In the genomic region with DNA sequence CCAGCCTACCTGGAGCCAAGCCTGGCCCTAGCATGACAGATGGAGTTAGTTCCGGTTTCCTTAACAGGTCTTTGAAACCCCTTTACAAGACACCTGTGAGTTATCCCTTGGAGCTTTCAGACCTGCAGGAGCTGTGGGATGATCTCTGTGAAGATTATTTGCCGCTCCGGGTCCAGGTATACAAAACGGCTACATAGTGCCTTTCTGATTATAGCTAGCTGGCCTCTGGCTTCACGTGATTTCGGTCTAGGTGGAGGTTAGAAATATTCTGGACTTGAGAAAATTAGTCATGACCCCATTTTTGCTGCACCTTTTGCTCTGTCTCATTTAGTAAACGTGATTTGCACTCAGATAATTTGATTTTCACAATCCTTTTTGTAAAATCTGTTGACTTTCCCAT, we compare ENCODE assay signal across 8 cellular contexts.
DNase-seq lines count a peak whose midpoint lies in the region; ATAC-seq and TF ChIP-seq lines count a peak whose summit lies in the region.
"Not testable (repeated sequence)": the region's sequence is repeated elsewhere in the genome, so short reads cannot be mapped to it uniquely, and the experiment has no call there.

No MANE protein-coding gene starts in this region.

- H3K23ac ChIP-seq in IMR-90 (ENCODE audit: low read depth, low read length), result not testable (repeated sequence)

- H2AFZ ChIP-seq in IMR-90 (replicated peaks; ENCODE audit: low read length, poor library complexity), result not testable (repeated sequence)

- H3K18ac ChIP-seq in IMR-90 (ENCODE audit: low read depth, low read length), result not testable (repeated sequence)

- H2AK9ac ChIP-seq in IMR-90 (replicated peaks; ENCODE audit: low read depth, low read length, poor library complexity), result not testable (repeated sequence)

- H3K27ac ChIP-seq in BLaER1; IMR-90 (ENCODE audit: insufficient read depth, low read length); SK-N-MC: not testable (repeated sequence)
- peak overlapping the region in 1 of 59 donors; percentile 16 for H3K27ac ChIP-seq in dorsolateral prefrontal cortex
- peak overlapping the region; percentile 74 for H3K27ac ChIP-seq in subcutaneous abdominal adipose tissue (ENCODE audit: low read depth, low read length)

- WGBS in IMR-90 (ENCODE audit: extremely low coverage in 2 of 2, insufficient read length in 1 of 2), 2 experiments, result 20% methylated on average over 2 of the region's 7 CpGs; no CpG with 5 or more reads in 1 of the 2 experiments

- H3K56ac ChIP-seq in IMR-90 (ENCODE audit: extremely low read depth, insufficient read depth, low read length), result not testable (repeated sequence)

- not testable (repeated sequence) for TF ChIP-seq CTCF in IMR-90 (conservative IDR thresholded peaks at IDR 0.05; ENCODE audit: low read depth, low read length); dorsolateral prefrontal cortex (IDR thresholded peaks at IDR 0.05 in 54 of 56, conservative IDR thresholded peaks at IDR 0.05 in 2 of 56; ENCODE audit: low read depth in 1 of 56, partially characterized antibody in 56 of 56); nephron progenitor cell (IDR thresholded peaks at IDR 0.05)

- not testable (repeated sequence) for H3K14ac ChIP-seq in IMR-90 (replicated peaks; ENCODE audit: low read depth, low read length)

- in situ Hi-C loops in IMR-90 (cut with MboI; ENCODE audit: low sequenced_read_pairs), result not testable (repeated sequence)

- H3K27ac Mint-ChIP-seq in activated naive CD4-positive, alpha-beta T cell treated with anti-CD3 and anti-CD28 coated beads, Interleukin-2, amount 10 ng/mL, durations not matched to agents 7 days and 5 days; nephron progenitor cell: not testable (repeated sequence)

- not testable (repeated sequence) for H3K9me3 ChIP-seq in BLaER1; IMR-90 (ENCODE audit: control insufficient read depth, insufficient read depth, low read length); SK-N-MC (ENCODE audit: low read depth, low read length); subcutaneous abdominal adipose tissue (ENCODE audit: control insufficient read depth in 5 of 5, low read length in 5 of 5)

- intact Hi-C loops in IMR-90 (cut with micrococcal nuclease); dorsolateral prefrontal cortex (cut with DNase I): not testable (repeated sequence)

- H3K9ac ChIP-seq in BLaER1, result not testable (repeated sequence)
- H3K9ac ChIP-seq in IMR-90 (ENCODE audit: low read depth, low read length) (0 out of 2 replicates have a peak overlapping the region, but pooled peaks have one; percentile 11), SK-N-MC (ENCODE audit: insufficient read length) (peak overlapping the region; percentile 29), subcutaneous abdominal adipose tissue (ENCODE audit: low read length in 5 of 5) (peak overlapping the region in 1 of 5 donors; percentile 60)

- H3K36me3 Mint-ChIP-seq in activated naive CD4-positive, alpha-beta T cell treated with anti-CD3 and anti-CD28 coated beads, Interleukin-2, amount 10 ng/mL, durations not matched to agents 7 days and 5 days; nephron progenitor cell (ENCODE audit: low read depth): not testable (repeated sequence)

- POLR2A ChIA-PET in IMR-90 (lab: Charles Lee; ENCODE audit: unreplicated experiment), result not testable (repeated sequence)

- H3K4me2 ChIP-seq in BLaER1, result peak overlapping the region; percentile 84
- H3K4me2 ChIP-seq in IMR-90 (ENCODE audit: low read depth, low read length), result peak overlapping the region; percentile 80

- not testable (repeated sequence) for H2BK5ac ChIP-seq in IMR-90 (ENCODE audit: low read depth, low read length, poor library complexity, severe bottlenecking)

- not testable (repeated sequence) for H3K27me3 ChIP-seq in BLaER1; IMR-90 (ENCODE audit: control insufficient read depth, insufficient read depth, low read length); dorsolateral prefrontal cortex; subcutaneous abdominal adipose tissue (ENCODE audit: control insufficient read depth in 5 of 5, insufficient read depth in 4 of 5, low read length in 5 of 5)

- not testable (repeated sequence) for H4K8ac ChIP-seq in IMR-90 (ENCODE audit: low read depth in 2 of 2, low read length in 2 of 2)

- not testable (repeated sequence) for H4K91ac ChIP-seq in IMR-90 (ENCODE audit: insufficient read depth, low read depth, low read length)

- not testable (repeated sequence) for H3K4ac ChIP-seq in IMR-90 (ENCODE audit: low read depth, low read length)

- not testable (repeated sequence) for ATAC-seq in IMR-90 (ENCODE audit: low read depth)

- H4K20me1 ChIP-seq in BLaER1; IMR-90 (ENCODE audit: insufficient read depth, low read length): not testable (repeated sequence)

- not testable (repeated sequence) for H3K4me3 ChIP-seq in BLaER1
- peak overlapping the region; percentile 46 for H3K4me3 ChIP-seq in IMR-90 (ENCODE audit: insufficient read depth, low read depth, low read length)
- H3K4me3 ChIP-seq in SK-N-MC, result peak overlapping the region; percentile 78
- H3K4me3 ChIP-seq in dorsolateral prefrontal cortex, result peak overlapping the region; percentile 21 to 81 (median 64)
- peak overlapping the region; percentile 1 for H3K4me3 ChIP-seq in iPS-11a (ENCODE audit: low read depth, low read length)
- peak overlapping the region; percentile 26 to 69 (median 40) for H3K4me3 ChIP-seq in subcutaneous abdominal adipose tissue (ENCODE audit: low read depth in 1 of 5, low read length in 5 of 5)

- not testable (repeated sequence) for H3K79me1 ChIP-seq in IMR-90 (ENCODE audit: low read depth in 1 of 2, low read length in 2 of 2)

- H3K4me3 Mint-ChIP-seq in activated naive CD4-positive, alpha-beta T cell treated with anti-CD3 and anti-CD28 coated beads, Interleukin-2, amount 10 ng/mL, durations not matched to agents 7 days and 5 days, result peak overlapping the region; percentile 76
- peak overlapping the region; percentile 67 for H3K4me3 Mint-ChIP-seq in nephron progenitor cell

- H3K9me3 Mint-ChIP-seq in activated naive CD4-positive, alpha-beta T cell treated with anti-CD3 and anti-CD28 coated beads, Interleukin-2, amount 10 ng/mL, durations not matched to agents 7 days and 5 days; nephron progenitor cell: not testable (repeated sequence)

- not testable (repeated sequence) for TF ChIP-seq RAD21 in IMR-90 (IDR thresholded peaks at IDR 0.05; ENCODE audit: low read length)

- H3K4me1 Mint-ChIP-seq in activated naive CD4-positive, alpha-beta T cell treated with anti-CD3 and anti-CD28 coated beads, Interleukin-2, amount 10 ng/mL, durations not matched to agents 7 days and 5 days, result peaks cover 16% of the 10 kb centered on the region
- peaks cover 11% of the 10 kb centered on the region for H3K4me1 Mint-ChIP-seq in nephron progenitor cell

- TF ChIP-seq POLR2A in IMR-90 (IDR thresholded peaks at IDR 0.05; ENCODE audit: low read depth, low read length), result not testable (repeated sequence)

- not testable (repeated sequence) for H3K27me3 Mint-ChIP-seq in activated naive CD4-positive, alpha-beta T cell treated with anti-CD3 and anti-CD28 coated beads, Interleukin-2, amount 10 ng/mL, durations not matched to agents 7 days and 5 days; nephron progenitor cell (ENCODE audit: low read depth, poor library complexity)

- not testable (repeated sequence) for H4K5ac ChIP-seq in IMR-90 (ENCODE audit: low read depth, low read length)

- not testable (repeated sequence) for BruUV-seq in IMR-90 (replicated peaks; lab: Mats Ljungman, UMichigan)

- dilution Hi-C loops in IMR-90 (cut with HindIII; ENCODE audit: low sequenced_read_pairs, unreplicated experiment), result not testable (repeated sequence)

- not testable (repeated sequence) for H3K36me3 ChIP-seq in BLaER1; IMR-90 (ENCODE audit: control insufficient read depth, insufficient read depth, low read length); SK-N-MC (ENCODE audit: insufficient read depth, low read length); subcutaneous abdominal adipose tissue (ENCODE audit: control insufficient read depth in 5 of 5, insufficient read depth in 5 of 5, low read length in 5 of 5)

- not testable (repeated sequence) for DNase-seq in IMR-90; SK-N-MC (ENCODE audit: low read depth, low spot score); activated naive CD4-positive, alpha-beta T cell treated with anti-CD3 and anti-CD28 coated beads, Interleukin-2, amount 10 ng/mL, durations not matched to agents 7 days and 5 days; nephron progenitor cell
- peak in 1 of 10 donors; percentile 3 for DNase-seq in dorsolateral prefrontal cortex

- not testable (repeated sequence) for H3K9me1 ChIP-seq in IMR-90 (ENCODE audit: insufficient read depth, low read length)

- H2AK5ac ChIP-seq in IMR-90 (ENCODE audit: low read depth, low read length), result not testable (repeated sequence)

- H2BK120ac ChIP-seq in IMR-90 (ENCODE audit: low read depth, low read length), result not testable (repeated sequence)

- CTCF ChIA-PET in IMR-90 (lab: Yijun Ruan, JAX); activated naive CD4-positive, alpha-beta T cell treated with anti-CD3 and anti-CD28 coated beads, Interleukin-2, amount 10 ng/mL, durations not matched to agents 7 days and 5 days (lab: Charles Lee): not testable (repeated sequence)

- not testable (repeated sequence) for H2BK15ac ChIP-seq in IMR-90 (ENCODE audit: low read depth, low read length)

- H3K4me1 ChIP-seq in BLaER1; IMR-90 (ENCODE audit: control insufficient read depth, insufficient read depth, low read length); subcutaneous abdominal adipose tissue (ENCODE audit: control insufficient read depth in 5 of 5, insufficient read depth in 5 of 5, low read length in 5 of 5): not testable (repeated sequence)

- not testable (repeated sequence) for H2BK20ac ChIP-seq in IMR-90 (ENCODE audit: low read depth, low read length)
